ENCODE assay signal across 13 cellular contexts in the genomic region with DNA sequence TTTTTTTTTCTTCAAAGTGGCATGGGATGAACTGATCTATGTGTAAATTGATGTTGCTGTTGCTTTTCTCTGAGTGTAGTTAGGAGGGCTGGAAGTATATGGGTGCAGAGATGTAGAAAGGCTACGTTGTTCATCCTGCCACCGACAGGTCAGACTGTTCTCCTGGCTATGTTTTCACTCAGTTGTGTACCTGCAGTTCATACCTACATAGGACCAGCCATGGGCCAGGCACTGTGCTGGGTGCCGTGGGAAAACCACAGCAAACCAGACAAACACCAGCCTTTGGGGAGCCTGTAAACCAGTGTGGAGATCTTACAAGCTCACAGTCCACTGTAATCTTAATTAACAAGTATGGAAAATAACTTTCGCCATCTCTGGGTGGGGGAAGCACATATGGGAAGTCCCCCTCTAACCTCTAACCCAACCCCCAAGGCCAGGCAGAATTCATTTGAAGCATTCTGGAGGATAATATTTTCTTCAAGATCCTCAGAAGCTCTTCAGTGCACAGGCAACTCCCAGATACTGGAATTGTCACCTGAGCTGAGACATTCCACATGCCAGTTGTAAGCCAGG. TPM values are rescaled to one million over a fixed set of nuclear protein-coding genes. Genes with fewer than 3 reads are reported as not detected.
DNase-seq lines count a peak whose midpoint lies in the region; ATAC-seq lines count a peak whose summit lies in the region.
"Had no signal": no experiment of that assay in that cellular context is flagged by ENCODE, and none has a peak within 500 bp of the region (broad histone marks: within the 10 kb centered on the region; RNA-seq: fewer than 3 reads in every experiment).

No MANE protein-coding gene starts in this region.

- peaks cover 33% of the 10 kb centered on the region for H3K36me3 Mint-ChIP-seq in activated CD8-positive, alpha-beta memory T cell treated with anti-CD3 and anti-CD28 coated beads, Interleukin-2, amount 10 ng/mL, durations not matched to agents 7 days and 5 days
- peaks cover 38% of the 10 kb centered on the region for H3K36me3 Mint-ChIP-seq in activated naive CD8-positive, alpha-beta T cell treated with anti-CD3 and anti-CD28 coated beads, Interleukin-2, amount 50 U/mL, for 24 hours (ENCODE audit: low read depth)
- H3K36me3 Mint-ChIP-seq in stimulated activated naive B cell treated with anti-CD40 and anti-IgM and Interleukin-4, amounts not matched to agents 10 μg/mL and 1 μg/mL and 100 μg/mL, for 72 hours = peaks cover 28 to 64% of the 10 kb centered on the region in 2 donors

- peak; percentile 8 for ATAC-seq in activated CD8-positive, alpha-beta memory T cell treated with anti-CD3 and anti-CD28 coated beads, Interleukin-2, amount 10 ng/mL, durations not matched to agents 7 days and 5 days
- peak; percentile 26 for ATAC-seq in HG02885 (IDR thresholded peaks at IDR 0.05; ENCODE audit: poor library complexity, unreplicated experiment)
- ATAC-seq in activated naive CD8-positive, alpha-beta T cell treated with anti-CD3 and anti-CD28 coated beads, Interleukin-2, amount 50 U/mL, for 24 hours = peak; percentile 10
- peak; percentile 69 to 70 for ATAC-seq in stimulated activated naive B cell treated with anti-CD40 and anti-IgM and Interleukin-4, amounts not matched to agents 10 μg/mL and 1 μg/mL and 100 μg/mL, for 72 hours (replicated peaks)
- no peak for ATAC-seq in HG02798 (IDR thresholded peaks at IDR 0.05; ENCODE audit: poor library complexity, unreplicated experiment)

- H3K27ac Mint-ChIP-seq in activated CD8-positive, alpha-beta memory T cell treated with anti-CD3 and anti-CD28 coated beads, Interleukin-2, amount 10 ng/mL, durations not matched to agents 7 days and 5 days = peak overlapping the region; percentile 79
- peak overlapping the region; percentile 80 for H3K27ac Mint-ChIP-seq in activated naive CD8-positive, alpha-beta T cell treated with anti-CD3 and anti-CD28 coated beads, Interleukin-2, amount 50 U/mL, for 24 hours
- H3K27ac Mint-ChIP-seq in stimulated activated naive B cell treated with anti-CD40 and anti-IgM and Interleukin-4, amounts not matched to agents 10 μg/mL and 1 μg/mL and 100 μg/mL, for 72 hours = peak overlapping the region; percentile 90

- CTCF ChIA-PET in activated CD8-positive, alpha-beta memory T cell treated with anti-CD3 and anti-CD28 coated beads, Interleukin-2, amount 10 ng/mL, durations not matched to agents 7 days and 5 days (lab: Charles Lee) = interaction anchor here (1.9 to 2.1 kb wide), 2 partner anchors 9 to 40 kb away, joined by 6 to 9 read pairs; no protein-coding TSS in a partner anchor

- DNase-seq in activated CD8-positive, alpha-beta memory T cell treated with anti-CD3 and anti-CD28 coated beads, Interleukin-2, amount 10 ng/mL, durations not matched to agents 7 days and 5 days = no peak
- no peak for DNase-seq in activated CD8-positive, alpha-beta memory T cell treated with anti-CD3 and anti-CD28 coated beads, Interleukin-2, amount 50 U/mL, for 48 hours
- DNase-seq in activated naive CD8-positive, alpha-beta T cell treated with anti-CD3 and anti-CD28 coated beads, Interleukin-2, amount 50 U/mL, for 24 hours = no peak
- no peak for DNase-seq in stimulated activated naive B cell treated with anti-CD40 and anti-IgM and Interleukin-4, amounts not matched to agents 10 μg/mL and 1 μg/mL and 100 μg/mL, for 72 hours
- DNase-seq in HCEC 1CT = no peak
- no peak for DNase-seq in NCI-H1417 treated with DMSO at 0.1 percent for 48 hours (lab: John Stamatoyannopoulos, UW)
- DNase-seq: NCI-H1694, NCI-H526 treated with DMSO at 0.1 percent for 48 hours, ovary, T-helper 9 cell, thyroid gland had no signal

- H3K4me1 Mint-ChIP-seq in activated CD8-positive, alpha-beta memory T cell treated with anti-CD3 and anti-CD28 coated beads, Interleukin-2, amount 10 ng/mL, durations not matched to agents 7 days and 5 days = peaks cover 94% of the 10 kb centered on the region
- peaks cover 97% of the 10 kb centered on the region for H3K4me1 Mint-ChIP-seq in activated naive CD8-positive, alpha-beta T cell treated with anti-CD3 and anti-CD28 coated beads, Interleukin-2, amount 50 U/mL, for 24 hours
- H3K4me1 Mint-ChIP-seq in stimulated activated naive B cell treated with anti-CD40 and anti-IgM and Interleukin-4, amounts not matched to agents 10 μg/mL and 1 μg/mL and 100 μg/mL, for 72 hours = peaks cover 74 to 98% of the 10 kb centered on the region in 2 donors

- peak overlapping the region; percentile 19 for H3K4me3 Mint-ChIP-seq in activated CD8-positive, alpha-beta memory T cell treated with anti-CD3 and anti-CD28 coated beads, Interleukin-2, amount 10 ng/mL, durations not matched to agents 7 days and 5 days
- H3K4me3 Mint-ChIP-seq in activated naive CD8-positive, alpha-beta T cell treated with anti-CD3 and anti-CD28 coated beads, Interleukin-2, amount 50 U/mL, for 24 hours = peak overlapping the region; percentile 48
- H3K4me3 Mint-ChIP-seq in stimulated activated naive B cell treated with anti-CD40 and anti-IgM and Interleukin-4, amounts not matched to agents 10 μg/mL and 1 μg/mL and 100 μg/mL, for 72 hours = peak overlapping the region; percentile 78 to 79

- no peaks in the 10 kb centered on the region for H3K9me3 Mint-ChIP-seq in activated CD8-positive, alpha-beta memory T cell treated with anti-CD3 and anti-CD28 coated beads, Interleukin-2, amount 10 ng/mL, durations not matched to agents 7 days and 5 days (ENCODE audit: low read depth)
- no peaks in the 10 kb centered on the region for H3K9me3 Mint-ChIP-seq in activated naive CD8-positive, alpha-beta T cell treated with anti-CD3 and anti-CD28 coated beads, Interleukin-2, amount 50 U/mL, for 24 hours
- H3K9me3 Mint-ChIP-seq in stimulated activated naive B cell treated with anti-CD40 and anti-IgM and Interleukin-4, amounts not matched to agents 10 μg/mL and 1 μg/mL and 100 μg/mL, for 72 hours = no peaks in the 10 kb centered on the region

- H3K27me3 Mint-ChIP-seq in activated CD8-positive, alpha-beta memory T cell treated with anti-CD3 and anti-CD28 coated beads, Interleukin-2, amount 10 ng/mL, durations not matched to agents 7 days and 5 days = no peaks in the 10 kb centered on the region
- H3K27me3 Mint-ChIP-seq in activated naive CD8-positive, alpha-beta T cell treated with anti-CD3 and anti-CD28 coated beads, Interleukin-2, amount 50 U/mL, for 24 hours = no peaks in the 10 kb centered on the region
- no peaks in the 10 kb centered on the region for H3K27me3 Mint-ChIP-seq in stimulated activated naive B cell treated with anti-CD40 and anti-IgM and Interleukin-4, amounts not matched to agents 10 μg/mL and 1 μg/mL and 100 μg/mL, for 72 hours

RNA-seq across cellular contexts. Expression of a gene that starts 12.7 kb away (rescaled TPM):
- total RNA-seq in activated CD8-positive, alpha-beta memory T cell treated with anti-CD3 and anti-CD28 coated beads, Interleukin-2, amount 10 ng/mL, durations not matched to agents 7 days and 5 days = 10 to 100 TPM; 51.6 to 54.1 TPM

Comparison
In these comparisons a context has a peak if more than half of its experiments do, and no peak if none do; other contexts are left out.
1. H3K4me3 Mint-ChIP-seq: peak in every context shown above with its lines; median percentile 78 in stimulated activated naive B cell treated with anti-CD40 and anti-IgM and Interleukin-4, amounts not matched to agents 10 μg/mL and 1 μg/mL and 100 μg/mL, for 72 hours; 48 in activated naive CD8-positive, alpha-beta T cell treated with anti-CD3 and anti-CD28 coated beads, Interleukin-2, amount 50 U/mL, for 24 hours; 19 in activated CD8-positive, alpha-beta memory T cell treated with anti-CD3 and anti-CD28 coated beads, Interleukin-2, amount 10 ng/mL, durations not matched to agents 7 days and 5 days.